ENCODE assay signal across 28 cellular contexts in the genomic region with DNA sequence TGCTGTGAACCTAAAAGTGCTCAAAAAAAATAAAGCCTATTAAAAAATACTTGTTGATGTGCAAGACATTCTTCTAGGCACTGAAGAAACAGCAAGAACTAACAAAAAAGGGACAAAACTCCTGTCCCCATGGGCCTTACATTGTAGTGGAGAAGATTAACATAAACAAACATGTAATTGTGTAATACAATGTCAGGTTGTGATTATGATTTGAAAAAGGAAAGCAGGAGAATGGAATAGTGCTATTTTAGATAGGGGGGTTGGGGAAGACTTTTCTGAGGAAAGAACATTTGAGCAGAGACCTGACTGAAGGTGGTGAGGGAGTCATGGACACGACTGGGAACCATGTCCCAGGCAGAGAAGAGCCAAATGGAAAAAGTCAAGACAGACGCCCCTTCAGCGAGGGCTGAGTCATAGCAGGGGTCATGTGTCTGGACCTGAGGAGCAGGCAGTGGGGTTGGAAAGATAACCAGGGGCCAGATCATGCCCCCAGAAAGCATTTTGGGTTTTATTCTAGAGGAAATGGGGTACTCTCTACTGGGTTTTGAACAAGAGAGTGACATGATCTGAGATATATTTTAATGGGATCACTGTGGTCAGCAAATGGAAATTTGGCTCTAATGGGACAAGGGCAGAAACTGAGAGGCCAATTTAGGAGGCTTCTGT. TPM values are rescaled to one million over a fixed set of nuclear protein-coding genes. Genes with fewer than 3 reads are reported as not detected.
DNase-seq lines count a peak whose midpoint lies in the region; ATAC-seq and TF ChIP-seq lines count a peak whose summit lies in the region.
"Had no signal": no experiment of that assay in that cellular context is flagged by ENCODE, and none has a peak within 500 bp of the region (broad histone marks: within the 10 kb centered on the region; RNA-seq: fewer than 3 reads in every experiment).

No MANE protein-coding gene starts in this region.

- H3K4me1 ChIP-seq in smooth muscle cell (ENCODE audit: low read depth), result peaks cover 6% of the 10 kb centered on the region
- H3K4me1 ChIP-seq: A549, left ventricle myocardium inferior, psoas muscle, vagina had no signal

- H3K4me3 ChIP-seq in smooth muscle cell (no peak overlapping the region), MG63 (no peak overlapping the region)
- H3K4me3 ChIP-seq: A549, left ventricle myocardium inferior, psoas muscle, SK-N-MC, vagina had no signal

- H3K27ac Mint-ChIP-seq in activated CD4-positive, alpha-beta memory T cell treated with anti-CD3 and anti-CD28 coated beads for 36 hours, result peak overlapping the region; percentile 53
- no peak overlapping the region for H3K27ac Mint-ChIP-seq in activated CD4-positive, alpha-beta memory T cell treated with anti-CD3 and anti-CD28 coated beads, Interleukin-2, amount 10 ng/mL, durations not matched to agents 7 days and 5 days
- H3K27ac Mint-ChIP-seq in activated naive CD8-positive, alpha-beta T cell treated with anti-CD3 and anti-CD28 coated beads, Interleukin-2, amount 50 U/mL, for 24 hours, result peak overlapping the region; percentile 76
- H3K27ac Mint-ChIP-seq in stimulated activated effector memory CD8-positive, alpha-beta T cell treated with anti-CD3 and anti-CD28 coated beads, Interleukin-12 subunit alpha, Interleukin-12 subunit beta, amount 100 ng/mL, for 72 hours, result peak overlapping the region; percentile 33
- H3K27ac Mint-ChIP-seq: activated T-helper 2 cell treated with anti-CD3 and anti-CD28 coated beads, Interferon-gamma antibody, Interleukin-2, Interleukin-4, amounts not matched to agents 10 μg/mL and 5 μg/mL and 100 μg/mL, durations not matched to agents 14 hours and 24 hours and 36 hours had no signal

- H3K9me3 ChIP-seq in smooth muscle cell (replicated peaks; ENCODE audit: low read depth) (no peaks in the 10 kb centered on the region), MG63 (no peaks in the 10 kb centered on the region)
- H3K9me3 ChIP-seq: A549, left ventricle myocardium inferior, psoas muscle, vagina had no signal

- no peak for DNase-seq in activated CD4-positive, alpha-beta memory T cell treated with anti-CD3 and anti-CD28 coated beads for 36 hours
- DNase-seq in activated CD4-positive, alpha-beta memory T cell treated with anti-CD3 and anti-CD28 coated beads, Interleukin-2, amount 10 ng/mL, durations not matched to agents 7 days and 5 days, result no peak
- DNase-seq in H4 (ENCODE audit: low spot score) (peak; percentile 15), ecto neural progenitor cell (ENCODE audit: low spot score) (no peak), smooth muscle cell (lab: John Stamatoyannopoulos, UW; ENCODE audit: unreplicated experiment) (no peak), MG63 (no peak)
- no peak for DNase-seq in activated naive CD8-positive, alpha-beta T cell treated with anti-CD3 and anti-CD28 coated beads, Interleukin-2, amount 50 U/mL, for 24 hours
- no peak for DNase-seq in stimulated activated effector memory CD8-positive, alpha-beta T cell treated with anti-CD3 and anti-CD28 coated beads, Interleukin-12 subunit alpha, Interleukin-12 subunit beta, amount 100 ng/mL, for 72 hours (ENCODE audit: low spot score in 2 of 2)
- DNase-seq: AML-193; brain microvascular endothelial cell; effector CD4-positive, alpha-beta T cell; HCEC 1CT; KBM-7; left ventricle myocardium inferior; MM.1S; NCI-H1417 treated with DMSO at 0.1 percent for 48 hours; NCI-H446 treated with DMSO at 0.1 percent for 48 hours; NCI-H82; occipital lobe; psoas muscle; RPMI8226; stimulated activated CD4-positive, alpha-beta T cell treated with anti-CD3 and anti-CD28 coated beads, Interleukin-15, amount 100 ng/mL, for 24 hours; stimulated activated naive CD4-positive, alpha-beta T cell treated with Interleukin-2 at 50 U/mL for 16 hours had no signal

- H2AFZ ChIP-seq in smooth muscle cell (ENCODE audit: low read depth), result no peak overlapping the region

- H3K27me3 ChIP-seq in smooth muscle cell (ENCODE audit: low read depth), result no peaks in the 10 kb centered on the region
- H3K27me3 ChIP-seq in MG63, result no peaks in the 10 kb centered on the region
- H3K27me3 ChIP-seq: brain microvascular endothelial cell, vagina had no signal

- intact Hi-C loops in activated CD4-positive, alpha-beta memory T cell treated with anti-CD3 and anti-CD28 coated beads for 36 hours (cut with micrococcal nuclease), result no loop called here

- H3K4me1 Mint-ChIP-seq in activated CD4-positive, alpha-beta memory T cell treated with anti-CD3 and anti-CD28 coated beads for 36 hours (ENCODE audit: low read depth), result peaks cover 72% of the 10 kb centered on the region
- peaks cover 67% of the 10 kb centered on the region for H3K4me1 Mint-ChIP-seq in activated CD4-positive, alpha-beta memory T cell treated with anti-CD3 and anti-CD28 coated beads, Interleukin-2, amount 10 ng/mL, durations not matched to agents 7 days and 5 days
- peaks cover 74% of the 10 kb centered on the region for H3K4me1 Mint-ChIP-seq in activated naive CD8-positive, alpha-beta T cell treated with anti-CD3 and anti-CD28 coated beads, Interleukin-2, amount 50 U/mL, for 24 hours
- peaks cover 68% of the 10 kb centered on the region for H3K4me1 Mint-ChIP-seq in stimulated activated effector memory CD8-positive, alpha-beta T cell treated with anti-CD3 and anti-CD28 coated beads, Interleukin-12 subunit alpha, Interleukin-12 subunit beta, amount 100 ng/mL, for 72 hours

- POLR2A ChIA-PET in activated CD4-positive, alpha-beta memory T cell treated with anti-CD3 and anti-CD28 coated beads for 36 hours (lab: Charles Lee), result no interaction called here
- POLR2A ChIA-PET in activated CD4-positive, alpha-beta memory T cell treated with anti-CD3 and anti-CD28 coated beads, Interleukin-2, amount 10 ng/mL, durations not matched to agents 7 days and 5 days (lab: Charles Lee), result interaction anchor here (0.8 to 3.4 kb wide), 2 partner anchors 13 to 59 kb away, joined by 3 to 14 read pairs; no protein-coding TSS in a partner anchor

- 78% methylated on average over 3 of the region's 3 CpGs for WGBS in smooth muscle cell (ENCODE audit: low lambda C conversion rate)

- no peak overlapping the region for H3K4me3 Mint-ChIP-seq in activated CD4-positive, alpha-beta memory T cell treated with anti-CD3 and anti-CD28 coated beads for 36 hours
- no peak overlapping the region for H3K4me3 Mint-ChIP-seq in activated CD4-positive, alpha-beta memory T cell treated with anti-CD3 and anti-CD28 coated beads, Interleukin-2, amount 10 ng/mL, durations not matched to agents 7 days and 5 days
- H3K4me3 Mint-ChIP-seq in activated naive CD8-positive, alpha-beta T cell treated with anti-CD3 and anti-CD28 coated beads, Interleukin-2, amount 50 U/mL, for 24 hours, result peak overlapping the region; percentile 12
- peak overlapping the region; percentile 11 for H3K4me3 Mint-ChIP-seq in stimulated activated effector memory CD8-positive, alpha-beta T cell treated with anti-CD3 and anti-CD28 coated beads, Interleukin-12 subunit alpha, Interleukin-12 subunit beta, amount 100 ng/mL, for 72 hours

- no peaks in the 10 kb centered on the region for H3F3A ChIP-seq in smooth muscle cell (ENCODE audit: low read depth)

- no peak for TF ChIP-seq CTCF in smooth muscle cell (IDR thresholded peaks at IDR 0.05; ENCODE audit: borderline replicate concordance, insufficient read depth, poor library complexity, severe bottlenecking)

- H3K36me3 ChIP-seq in smooth muscle cell (ENCODE audit: low read depth), result no peaks in the 10 kb centered on the region
- no peaks in the 10 kb centered on the region for H3K36me3 ChIP-seq in MG63
- H3K36me3 ChIP-seq: brain microvascular endothelial cell, left ventricle myocardium inferior, vagina had no signal

- CTCF ChIA-PET in activated CD4-positive, alpha-beta memory T cell treated with anti-CD3 and anti-CD28 coated beads for 36 hours (lab: Charles Lee), result interaction anchor here (0.6 to 3.9 kb wide), 2 partner anchors 138 to 169 kb away, joined by 3 to 21 read pairs; no protein-coding TSS in a partner anchor
- CTCF ChIA-PET in activated CD4-positive, alpha-beta memory T cell treated with anti-CD3 and anti-CD28 coated beads, Interleukin-2, amount 10 ng/mL, durations not matched to agents 7 days and 5 days (lab: Charles Lee), result interaction anchor here (1.4 to 2.0 kb wide), 2 partner anchors 10 to 59 kb away, joined by 4 to 5 read pairs; no protein-coding TSS in a partner anchor

- peaks cover 7% of the 10 kb centered on the region for H3K9me3 Mint-ChIP-seq in activated CD4-positive, alpha-beta memory T cell treated with anti-CD3 and anti-CD28 coated beads for 36 hours
- H3K9me3 Mint-ChIP-seq in activated CD4-positive, alpha-beta memory T cell treated with anti-CD3 and anti-CD28 coated beads, Interleukin-2, amount 10 ng/mL, durations not matched to agents 7 days and 5 days, result peaks cover 7% of the 10 kb centered on the region
- peaks cover 3% of the 10 kb centered on the region for H3K9me3 Mint-ChIP-seq in activated naive CD8-positive, alpha-beta T cell treated with anti-CD3 and anti-CD28 coated beads, Interleukin-2, amount 50 U/mL, for 24 hours
- H3K9me3 Mint-ChIP-seq in stimulated activated effector memory CD8-positive, alpha-beta T cell treated with anti-CD3 and anti-CD28 coated beads, Interleukin-12 subunit alpha, Interleukin-12 subunit beta, amount 100 ng/mL, for 72 hours, result no peaks in the 10 kb centered on the region

- no peak overlapping the region for H3K27ac ChIP-seq in smooth muscle cell (ENCODE audit: low read depth)
- H3K27ac ChIP-seq: A549, brain microvascular endothelial cell, left ventricle myocardium inferior, psoas muscle, SK-N-MC, vagina had no signal

- H3K4me2 ChIP-seq in smooth muscle cell, result no peak overlapping the region
- H3K4me2 ChIP-seq: A549 had no signal

- no peaks in the 10 kb centered on the region for H3K79me2 ChIP-seq in smooth muscle cell (ENCODE audit: low read depth)

- H3K36me3 Mint-ChIP-seq in activated CD4-positive, alpha-beta memory T cell treated with anti-CD3 and anti-CD28 coated beads for 36 hours, result no peaks in the 10 kb centered on the region
- peaks cover 4% of the 10 kb centered on the region for H3K36me3 Mint-ChIP-seq in activated CD4-positive, alpha-beta memory T cell treated with anti-CD3 and anti-CD28 coated beads, Interleukin-2, amount 10 ng/mL, durations not matched to agents 7 days and 5 days (ENCODE audit: low read depth)
- peaks cover 2% of the 10 kb centered on the region for H3K36me3 Mint-ChIP-seq in activated naive CD8-positive, alpha-beta T cell treated with anti-CD3 and anti-CD28 coated beads, Interleukin-2, amount 50 U/mL, for 24 hours (ENCODE audit: low read depth)
- no peaks in the 10 kb centered on the region for H3K36me3 Mint-ChIP-seq in stimulated activated effector memory CD8-positive, alpha-beta T cell treated with anti-CD3 and anti-CD28 coated beads, Interleukin-12 subunit alpha, Interleukin-12 subunit beta, amount 100 ng/mL, for 72 hours

- H3K27me3 Mint-ChIP-seq in activated CD4-positive, alpha-beta memory T cell treated with anti-CD3 and anti-CD28 coated beads for 36 hours, result no peaks in the 10 kb centered on the region
- peaks cover 1% of the 10 kb centered on the region for H3K27me3 Mint-ChIP-seq in activated CD4-positive, alpha-beta memory T cell treated with anti-CD3 and anti-CD28 coated beads, Interleukin-2, amount 10 ng/mL, durations not matched to agents 7 days and 5 days
- no peaks in the 10 kb centered on the region for H3K27me3 Mint-ChIP-seq in activated naive CD8-positive, alpha-beta T cell treated with anti-CD3 and anti-CD28 coated beads, Interleukin-2, amount 50 U/mL, for 24 hours

- ATAC-seq in activated naive CD8-positive, alpha-beta T cell treated with anti-CD3 and anti-CD28 coated beads, Interleukin-2, amount 50 U/mL, for 24 hours, result no peak
- ATAC-seq in stimulated activated effector memory CD8-positive, alpha-beta T cell treated with anti-CD3 and anti-CD28 coated beads, Interleukin-12 subunit alpha, Interleukin-12 subunit beta, amount 100 ng/mL, for 72 hours, result no peak
- ATAC-seq: A549 had no signal

- no peaks in the 10 kb centered on the region for H4K20me1 ChIP-seq in smooth muscle cell (ENCODE audit: low read depth)

- no peak overlapping the region for H3K9ac ChIP-seq in smooth muscle cell (ENCODE audit: low read depth)

RNA-seq across cellular contexts. Expression of gene IFNG, which starts 19.4 kb away (rescaled TPM):
- 100 to 1,000 TPM; 535 to 546 TPM for total RNA-seq in activated CD4-positive, alpha-beta memory T cell treated with anti-CD3 and anti-CD28 coated beads for 36 hours
- 10 to 100 TPM; 22.0 to 25.0 TPM for total RNA-seq in activated CD4-positive, alpha-beta memory T cell treated with anti-CD3 and anti-CD28 coated beads, Interleukin-2, amount 10 ng/mL, durations not matched to agents 7 days and 5 days
- not detected in 2 replicates for total RNA-seq in H4 (2014; rRNA removed; shearing (Covaris generic))
- total RNA-seq in smooth muscle cell, result not detected in 2 replicates
- not detected in 2 replicates for polyA plus RNA-seq in smooth muscle cell
- not detected in 2 replicates for total RNA-seq in MG63 (2014; rRNA removed; shearing (Covaris generic); ENCODE audit: low replicate concordance)
- total RNA-seq: epithelial cell of proximal tubule, left ventricle myocardium inferior, occipital lobe, psoas muscle, vagina had no signal
- polyA plus RNA-seq: A549, psoas muscle had no signal

RNA-seq across cellular contexts. Expression of gene IL26, which starts 46.7 kb away (rescaled TPM):
- total RNA-seq in activated CD4-positive, alpha-beta memory T cell treated with anti-CD3 and anti-CD28 coated beads for 36 hours, result 1 to 10 TPM; 2.0 to 2.1 TPM
- total RNA-seq in activated CD4-positive, alpha-beta memory T cell treated with anti-CD3 and anti-CD28 coated beads, Interleukin-2, amount 10 ng/mL, durations not matched to agents 7 days and 5 days, result 1 to 10 TPM; 2.3 to 3.3 TPM
- total RNA-seq in H4 (2014; rRNA removed; shearing (Covaris generic)), result not detected in 2 replicates
- not detected in 2 replicates for total RNA-seq in smooth muscle cell
- not detected in 2 replicates for polyA plus RNA-seq in smooth muscle cell
- 0.64 and 1.6 TPM in 2 replicates for total RNA-seq in MG63 (2014; rRNA removed; shearing (Covaris generic); ENCODE audit: low replicate concordance)
- total RNA-seq: epithelial cell of proximal tubule, left ventricle myocardium inferior, occipital lobe, psoas muscle, vagina had no signal
- polyA plus RNA-seq: A549, psoas muscle had no signal

Comparison
In these comparisons a context has a peak if more than half of its experiments do, and no peak if none do; other contexts are left out.
1. H3K4me3 Mint-ChIP-seq: peak in activated naive CD8-positive, alpha-beta T cell treated with anti-CD3 and anti-CD28 coated beads, Interleukin-2, amount 50 U/mL, for 24 hours (single experiment) and stimulated activated effector memory CD8-positive, alpha-beta T cell treated with anti-CD3 and anti-CD28 coated beads, Interleukin-12 subunit alpha, Interleukin-12 subunit beta, amount 100 ng/mL, for 72 hours (single experiment); none in activated CD4-positive, alpha-beta memory T cell treated with anti-CD3 and anti-CD28 coated beads for 36 hours (single experiment) and activated CD4-positive, alpha-beta memory T cell treated with anti-CD3 and anti-CD28 coated beads, Interleukin-2, amount 10 ng/mL, durations not matched to agents 7 days and 5 days (single experiment).
2. RNA of gene IFNG, which starts 19.4 kb away (total RNA-seq): 535 to 546 TPM in activated CD4-positive, alpha-beta memory T cell treated with anti-CD3 and anti-CD28 coated beads for 36 hours and 22.0 to 25.0 TPM in activated CD4-positive, alpha-beta memory T cell treated with anti-CD3 and anti-CD28 coated beads, Interleukin-2, amount 10 ng/mL, durations not matched to agents 7 days and 5 days; not detected in H4, not detected in smooth muscle cell and not detected in MG63; every median in the first group is over 10 times any median in the second.